13 cellular contexts compared by ENCODE assay signal in the genomic region with DNA sequence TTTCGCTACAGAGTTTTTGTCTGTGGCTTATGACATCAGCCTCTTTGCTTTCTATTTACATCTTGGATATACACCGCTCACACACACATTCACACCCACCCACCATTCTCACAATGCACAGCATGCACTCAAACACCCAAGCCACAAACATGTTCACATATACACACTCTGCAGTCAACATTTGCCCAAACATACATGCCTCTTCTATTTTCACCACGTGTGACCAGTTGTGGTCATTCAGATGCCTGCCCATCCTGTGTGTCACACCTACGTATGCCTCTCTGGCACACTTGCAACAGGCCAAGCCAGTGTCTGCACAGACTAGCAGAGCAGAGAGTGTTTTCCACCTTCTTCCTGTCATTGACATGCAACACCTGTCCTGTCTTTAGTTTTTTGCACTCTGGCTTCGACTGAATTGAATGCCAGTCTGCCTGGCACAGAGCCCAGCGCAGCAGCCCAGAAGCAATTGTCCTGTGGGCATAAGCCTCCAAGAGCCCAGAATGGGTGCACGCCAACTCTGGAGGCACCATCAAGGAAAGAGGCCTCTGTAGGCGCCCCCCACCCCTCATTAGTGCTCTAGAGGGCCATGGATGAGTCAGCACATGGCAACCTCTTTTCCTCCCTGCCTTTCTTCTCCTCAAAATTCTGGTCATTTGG. TPM values are rescaled to one million over a fixed set of nuclear protein-coding genes. Genes with fewer than 3 reads are reported as not detected.
DNase-seq lines count a peak whose midpoint lies in the region; ATAC-seq and TF ChIP-seq lines count a peak whose summit lies in the region.
"Had no signal": no experiment of that assay in that cellular context is flagged by ENCODE, and none has a peak within 500 bp of the region (broad histone marks: within the 10 kb centered on the region; RNA-seq: fewer than 3 reads in every experiment).

No MANE protein-coding gene starts in this region.

- WGBS in right cardiac atrium = 65% methylated on average over 8 of the region's 8 CpGs

- peaks cover 2% of the 10 kb centered on the region for H3K4me1 ChIP-seq in right cardiac atrium (ENCODE audit: control insufficient read depth, insufficient read depth, low read length)
- no peaks in the 10 kb centered on the region for H3K4me1 ChIP-seq in right atrium auricular region

- H3K36me3 Mint-ChIP-seq in T-helper 2 cell treated with Interferon-gamma antibody and Interleukin-4, amounts not matched to agents 5 μg/mL and 100 μg/mL, for 36 hours (ENCODE audit: low read depth) = no peaks in the 10 kb centered on the region

- peaks cover 2% of the 10 kb centered on the region for H3K9me3 ChIP-seq in right cardiac atrium (ENCODE audit: control insufficient read depth, low read length)
- H3K9me3 ChIP-seq in right atrium auricular region = no peaks in the 10 kb centered on the region

- no peak overlapping the region for H3K4me3 Mint-ChIP-seq in T-helper 2 cell treated with Interferon-gamma antibody and Interleukin-4, amounts not matched to agents 5 μg/mL and 100 μg/mL, for 36 hours
- H3K4me3 Mint-ChIP-seq: nephron had no signal

- H3K27me3 ChIP-seq in right cardiac atrium (ENCODE audit: control insufficient read depth, insufficient read depth) (no peaks in the 10 kb centered on the region), right atrium auricular region (no peaks in the 10 kb centered on the region)

- intact Hi-C loops in right cardiac atrium (cut with DNase I) (no loop called here), head of caudate nucleus (cut with DNase I) (no loop called here)

- H3K27ac ChIP-seq in right cardiac atrium (ENCODE audit: low read length) (no peak overlapping the region), right atrium auricular region (no peak overlapping the region)
- H3K27ac ChIP-seq: C4-2B had no signal

- H3K27ac Mint-ChIP-seq in T-helper 2 cell treated with Interferon-gamma antibody and Interleukin-4, amounts not matched to agents 5 μg/mL and 100 μg/mL, for 36 hours = no peak overlapping the region
- H3K27ac Mint-ChIP-seq: nephron had no signal

- H3K9me3 Mint-ChIP-seq in T-helper 2 cell treated with Interferon-gamma antibody and Interleukin-4, amounts not matched to agents 5 μg/mL and 100 μg/mL, for 36 hours = no peaks in the 10 kb centered on the region

- H3K4me1 Mint-ChIP-seq in T-helper 2 cell treated with Interferon-gamma antibody and Interleukin-4, amounts not matched to agents 5 μg/mL and 100 μg/mL, for 36 hours (ENCODE audit: low read depth) = peaks cover 4% of the 10 kb centered on the region

- peak in 2 of 3 donors; percentile 67 to 75 for DNase-seq in right cardiac atrium
- DNase-seq in right atrium auricular region (ENCODE audit: low spot score) = no peak
- DNase-seq in NCI-H446 (lab: John Stamatoyannopoulos, UW) = peak; percentile 89 to 97
- DNase-seq in head of caudate nucleus = peak; percentile 18 to 88 (median 60)
- peak; percentile 27 for DNase-seq in ureter (ENCODE audit: low spot score)
- DNase-seq in T-helper 2 cell treated with Interferon-gamma antibody and Interleukin-4, amounts not matched to agents 5 μg/mL and 100 μg/mL, for 36 hours (ENCODE audit: low spot score) = no peak
- DNase-seq: NCI-H226; stimulated activated naive CD4-positive, alpha-beta T cell treated with Interleukin-2 at 50 U/mL for 16 hours; T-helper 1 cell had no signal

- H3K4me3 ChIP-seq in right cardiac atrium (ENCODE audit: low read length) (no peak overlapping the region), right atrium auricular region (no peak overlapping the region)

- no peaks in the 10 kb centered on the region for H3K36me3 ChIP-seq in right atrium auricular region

- no peak for TF ChIP-seq CTCF in right atrium auricular region (IDR thresholded peaks at IDR 0.05)

- ATAC-seq in right cardiac atrium = peak; percentile 28 to 63
- no peak for ATAC-seq in GM21367 (IDR thresholded peaks at IDR 0.05; ENCODE audit: unreplicated experiment)
- no peak for ATAC-seq in HG03196 (IDR thresholded peaks at IDR 0.05; ENCODE audit: unreplicated experiment)

- peaks cover 3% of the 10 kb centered on the region for H3K27me3 Mint-ChIP-seq in T-helper 2 cell treated with Interferon-gamma antibody and Interleukin-4, amounts not matched to agents 5 μg/mL and 100 μg/mL, for 36 hours (ENCODE audit: low read depth)

RNA-seq across cellular contexts. Expression of gene LRRN2, which starts 37.7 kb away (rescaled TPM):
- total RNA-seq in right cardiac atrium (10 to 100 TPM in 3 of 4 donors, 1 to 10 TPM in 1; 4.8 to 31.6 (median 22.6) TPM), right atrium auricular region (1 to 10 TPM; 6.6 to 8.2 TPM), ureter (2.1 TPM)
- 20.8 TPM for polyA plus RNA-seq in right cardiac atrium

Comparison
In these comparisons a context has a peak if more than half of its experiments do, and no peak if none do; other contexts are left out.
1. DNase-seq: peak in right cardiac atrium (2 of 3), NCI-H446 (2 of 2), head of caudate nucleus (42 of 42) and ureter (single experiment); none in right atrium auricular region (single experiment) and T-helper 2 cell treated with Interferon-gamma antibody and Interleukin-4, amounts not matched to agents 5 μg/mL and 100 μg/mL, for 36 hours (single experiment).
2. ATAC-seq: peak in right cardiac atrium (2 of 2); none in GM21367 (single experiment) and HG03196 (single experiment).